In the genomic region with DNA sequence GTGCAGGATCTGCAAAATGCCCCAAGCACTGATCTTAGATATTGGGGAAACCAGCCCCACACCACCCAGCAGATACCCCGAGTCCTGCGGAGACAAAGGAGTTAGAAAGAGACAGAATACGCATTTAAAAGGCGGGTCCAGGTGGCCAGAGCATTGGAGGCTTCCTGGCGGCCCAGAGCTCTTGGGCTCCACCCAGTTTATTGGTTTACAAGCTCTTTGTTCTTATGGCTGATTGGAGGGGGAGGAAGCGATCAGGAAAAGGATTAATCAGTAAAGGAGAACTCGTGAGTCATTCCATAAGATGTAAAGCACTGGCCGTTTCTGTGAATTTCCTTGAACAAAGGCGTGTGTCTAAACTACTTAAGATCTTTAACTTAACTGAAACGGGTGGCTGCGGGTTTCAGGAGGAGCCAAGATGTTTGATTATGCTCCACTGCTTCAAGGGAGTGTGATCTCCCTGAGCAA, we compare ENCODE assay signal across 8 cellular contexts. TPM values are rescaled to one million over a fixed set of nuclear protein-coding genes. Genes with fewer than 3 reads are reported as not detected.
A peak's percentile ranks its signal among the peaks of the same experiment; 100 is the strongest.
DNase-seq lines count a peak whose midpoint lies in the region; ATAC-seq, FAIRE-seq and TF ChIP-seq lines count a peak whose summit lies in the region.

No MANE protein-coding gene starts in this region.

- no peaks in the 10 kb centered on the region for H3K36me3 ChIP-seq in GM23248 (ENCODE audit: low read depth)
- H3K36me3 ChIP-seq in esophagus (ENCODE audit: control insufficient read depth in 2 of 2, insufficient read depth in 2 of 2, low read length in 1 of 2): peaks cover 4 to 6% of the 10 kb centered on the region in 2 donors
- H3K36me3 ChIP-seq in neutrophil: peaks cover 9% of the 10 kb centered on the region

- peak overlapping the region; percentile 96 for H3K9ac ChIP-seq in GM23248

- H3K27ac ChIP-seq in A549 (peak overlapping the region; percentile 78 to 89), GM23248 (peak overlapping the region; percentile 79), esophagus (ENCODE audit: low read depth in 2 of 2, low read length in 1 of 2) (peak overlapping the region; percentile 47 to 90), neutrophil (peak overlapping the region; percentile 82)

- no peak for TF ChIP-seq EP300 in A549 (IDR thresholded peaks at IDR 0.05)

- H3K36me3 Mint-ChIP-seq in T-helper 2 cell treated with Interferon-gamma antibody and Interleukin-4, amounts not matched to agents 5 μg/mL and 100 μg/mL, for 36 hours (ENCODE audit: low read depth): peaks cover 57% of the 10 kb centered on the region

- H3K4me3 Mint-ChIP-seq in T-helper 2 cell treated with Interferon-gamma antibody and Interleukin-4, amounts not matched to agents 5 μg/mL and 100 μg/mL, for 36 hours: peak overlapping the region; percentile 96

- peak overlapping the region; percentile 95 for H3K27ac Mint-ChIP-seq in T-helper 2 cell treated with Interferon-gamma antibody and Interleukin-4, amounts not matched to agents 5 μg/mL and 100 μg/mL, for 36 hours

- H3K4me2 ChIP-seq in A549: peak overlapping the region; percentile 89
- H3K4me2 ChIP-seq in GM23248 (ENCODE audit: unreplicated experiment): peak overlapping the region; percentile 90

- in situ Hi-C loops in GM23248 (cut with MboI): no loop called here

- CTCF ChIA-PET in A549 (lab: Yijun Ruan, JAX): no interaction called here

- H3K9me3 Mint-ChIP-seq in T-helper 2 cell treated with Interferon-gamma antibody and Interleukin-4, amounts not matched to agents 5 μg/mL and 100 μg/mL, for 36 hours: peaks cover 22% of the 10 kb centered on the region

- no peak for TF ChIP-seq RAD21 in A549 (conservative IDR thresholded peaks at IDR 0.05 in 1 of 2, IDR thresholded peaks at IDR 0.05 in 1 of 2)

- peak overlapping the region; percentile 64; the same call in 1 of the 2 replicates for H2AFZ ChIP-seq in GM23248

- FAIRE-seq in A549 (lab: Jason Lieb, UNC): no peak

- no peaks in the 10 kb centered on the region for H3K9me2 ChIP-seq in GM23248 (ENCODE audit: insufficient read depth)

- TF ChIP-seq POLR2A in A549 (IDR thresholded peaks at IDR 0.05; ENCODE audit: low read length): no peak

- H3K9me3 ChIP-seq in A549 (peaks cover 50% of the 10 kb centered on the region), GM23248 (ENCODE audit: low read depth) (no peaks in the 10 kb centered on the region), esophagus (ENCODE audit: control insufficient read depth in 2 of 2, insufficient read depth in 1 of 2, low read depth in 1 of 2, low read length in 1 of 2) (peaks cover under 1 to 2% of the 10 kb centered on the region in 2 donors), neutrophil (no peaks in the 10 kb centered on the region)

- H3K27me3 Mint-ChIP-seq in T-helper 2 cell treated with Interferon-gamma antibody and Interleukin-4, amounts not matched to agents 5 μg/mL and 100 μg/mL, for 36 hours (ENCODE audit: low read depth): no peaks in the 10 kb centered on the region

- DNase-seq in A549 (ENCODE audit: low read depth in 1 of 2, low spot score in 1 of 2) (peak; percentile 15 to 41), GM23248 (peak; percentile 63), cerebellar nuclear complex (lab: John Stamatoyannopoulos, UW) (no peak)
- DNase-seq in T-helper 2 cell treated with Interferon-gamma antibody and Interleukin-4, amounts not matched to agents 5 μg/mL and 100 μg/mL, for 36 hours (ENCODE audit: low spot score): no peak

- peaks cover 4% of the 10 kb centered on the region for H4K20me1 ChIP-seq in GM23248 (ENCODE audit: insufficient read depth)

- H3K4me1 ChIP-seq in A549 (peaks cover 5% of the 10 kb centered on the region; the same call in 1 of the 3 replicates), GM23248 (ENCODE audit: insufficient read depth) (peaks cover 10% of the 10 kb centered on the region), esophagus (ENCODE audit: control insufficient read depth in 2 of 2, insufficient read depth in 2 of 2, low read length in 1 of 2) (peaks cover 0 to 3% of the 10 kb centered on the region in 2 donors), neutrophil (ENCODE audit: control insufficient read depth in 1 of 2, insufficient read depth in 1 of 2, low read depth in 1 of 2, low read length in 1 of 2) (peaks cover 25 to 38% of the 10 kb centered on the region in 2 experiments)

- WGBS in A549 (ENCODE audit: missing lambda C conversion rate): 24% methylated on average over 11 of the region's 11 CpGs
- WGBS in GM23248 (ENCODE audit: low coverage in 1 of 2, low lambda C conversion rate in 2 of 2, missing lambda C conversion rate in 2 of 2), 2 experiments: 11% methylated on average over 11 of the region's 11 CpGs
- 8 to 11% methylated on average over 11 of the region's 11 CpGs for WGBS in esophagus, 2 donors

- H3K4me3 ChIP-seq in A549 (peak overlapping the region; percentile 58), GM23248 (peak overlapping the region; percentile 95), esophagus (ENCODE audit: low read depth in 1 of 2, low read length in 2 of 2) (peak overlapping the region; percentile 67 to 95), neutrophil (ENCODE audit: low read depth in 1 of 2, low read length in 1 of 2) (peak overlapping the region; percentile 72 to 75)

- H3K79me2 ChIP-seq in GM23248 (ENCODE audit: insufficient read depth): peaks cover 93% of the 10 kb centered on the region

- no peak for TF ChIP-seq CTCF in A549 (IDR thresholded peaks at IDR 0.05)
- no peak for TF ChIP-seq CTCF in neutrophil (IDR thresholded peaks at IDR 0.05)

- H3K4me1 Mint-ChIP-seq in T-helper 2 cell treated with Interferon-gamma antibody and Interleukin-4, amounts not matched to agents 5 μg/mL and 100 μg/mL, for 36 hours (ENCODE audit: low read depth): peaks cover 10% of the 10 kb centered on the region

- ATAC-seq in A549 (peak; percentile 10 to 11; a peak in 3 of 6 replicates), GM18868 (IDR thresholded peaks at IDR 0.05; ENCODE audit: unreplicated experiment) (no peak), GM19397 (IDR thresholded peaks at IDR 0.05; ENCODE audit: unreplicated experiment) (no peak)

- POLR2A ChIA-PET in A549 (lab: Yijun Ruan, JAX): interaction anchor here (1.8 kb wide), 1 partner anchor 32 kb away, joined by 4 read pairs; no protein-coding TSS in a partner anchor

- peaks cover 10% of the 10 kb centered on the region for H3F3A ChIP-seq in GM23248 (ENCODE audit: insufficient read depth)

- no peaks in the 10 kb centered on the region for H3K27me3 ChIP-seq in GM23248 (replicated peaks; ENCODE audit: insufficient read depth)
- no peaks in the 10 kb centered on the region for H3K27me3 ChIP-seq in esophagus (ENCODE audit: control insufficient read depth in 1 of 2, insufficient read depth in 2 of 2, low read length in 2 of 2)
- H3K27me3 ChIP-seq in neutrophil: no peaks in the 10 kb centered on the region

TF ChIP-seq in A549, 52 proteins besides CTCF, POLR2A, EP300 and RAD21 (continues in another document):
- TF ChIP-seq USF2 (IDR thresholded peaks at IDR 0.05): no peak
- TF ChIP-seq HOXA7 (CRISPR knock-in tag; IDR thresholded peaks at IDR 0.05): 0 out of 2 replicates have a peak, but pooled peaks have one; percentile 67

RNA-seq across cellular contexts. Expression of gene ZNF587, which starts 0.9 kb away (rescaled TPM):
- 12.1 and 17.2 TPM in 2 replicates for polyA plus RNA-seq in A549 (2011; rRNA removed)
- 3.6 and 4.6 TPM in 2 replicates for polyA plus RNA-seq in A549 (2012; cell fraction: cytosol; rRNA removed)
- polyA plus RNA-seq in A549 (2012; cell fraction: nucleus; rRNA removed): 12.0 and 25.1 TPM in 2 replicates
- polyA plus RNA-seq in A549 (2017; fragmentation: RNase III; extraction: RNeasy Plus Mini Kit Qiagen cat#74134 plus additional on column Dnase treatment): 10.2 to 11.2 TPM (median 10.7 TPM) in 3 replicates
- polyA minus RNA-seq in A549 (2011; rRNA and poly(A)+ RNA removed): 23.4 and 24.0 TPM in 2 replicates
- 10.0 and 14.3 TPM in 2 replicates for total RNA-seq in GM23248 (2014; rRNA removed; shearing (Covaris generic))
- 6.9 and 8.0 TPM in 2 replicates for polyA plus RNA-seq in GM23248 (2016; fragmentation: Nextera tagmentation; extraction: Ambion mirVana)
- 10 to 100 TPM in 1 of 2 donors, 1 to 10 TPM in 1; 4.9 to 19.5 TPM for polyA plus RNA-seq in esophagus

RNA-seq across cellular contexts. Expression of gene ZNF587B, which starts 20.5 kb away (rescaled TPM):
- polyA plus RNA-seq in A549 (2011; rRNA removed): 14.2 and 14.9 TPM in 2 replicates
- polyA plus RNA-seq in A549 (2012; cell fraction: cytosol; rRNA removed): 4.0 and 4.9 TPM in 2 replicates
- polyA plus RNA-seq in A549 (2012; cell fraction: nucleus; rRNA removed): 5.8 and 11.6 TPM in 2 replicates
- 13.2 to 15.8 TPM (median 14.1 TPM) in 3 replicates for polyA plus RNA-seq in A549 (2017; fragmentation: RNase III; extraction: RNeasy Plus Mini Kit Qiagen cat#74134 plus additional on column Dnase treatment)
- 19.8 TPM in 2 replicates for polyA minus RNA-seq in A549 (2011; rRNA and poly(A)+ RNA removed)
- total RNA-seq in GM23248 (2014; rRNA removed; shearing (Covaris generic)): 10.1 and 14.0 TPM in 2 replicates
- 5.1 TPM in 2 replicates for polyA plus RNA-seq in GM23248 (2016; fragmentation: Nextera tagmentation; extraction: Ambion mirVana)
- 1 to 10 TPM; 3.1 to 5.7 TPM for polyA plus RNA-seq in esophagus

RNA-seq across cellular contexts. Expression of gene ZNF552, which starts 35.9 kb away (rescaled TPM):
- polyA plus RNA-seq in A549 (2011; rRNA removed) (5.7 and 5.8 TPM in 2 replicates), A549 (2017; fragmentation: RNase III; extraction: RNeasy Plus Mini Kit Qiagen cat#74134 plus additional on column Dnase treatment) (6.0 to 7.2 TPM (median 6.5 TPM) in 3 replicates), GM23248 (2016; fragmentation: Nextera tagmentation; extraction: Ambion mirVana) (2.7 and 3.2 TPM in 2 replicates), esophagus (1 to 10 TPM; 4.6 to 5.7 TPM)
- 2.6 and 3.0 TPM in 2 replicates for polyA plus RNA-seq in A549 (2012; cell fraction: cytosol; rRNA removed)
- 5.6 and 7.6 TPM in 2 replicates for polyA plus RNA-seq in A549 (2012; cell fraction: nucleus; rRNA removed)
- 12.1 and 12.4 TPM in 2 replicates for polyA minus RNA-seq in A549 (2011; rRNA and poly(A)+ RNA removed)
- total RNA-seq in GM23248 (2014; rRNA removed; shearing (Covaris generic)): 2.9 and 4.3 TPM in 2 replicates

RNA-seq across cellular contexts. Expression of gene ZNF814, which starts 38.3 kb away (rescaled TPM):
- polyA plus RNA-seq in A549 (2011; rRNA removed) (5.5 and 6.9 TPM in 2 replicates), A549 (2017; fragmentation: RNase III; extraction: RNeasy Plus Mini Kit Qiagen cat#74134 plus additional on column Dnase treatment) (2.1 to 3.0 TPM (median 2.6 TPM) in 3 replicates), GM23248 (2016; fragmentation: Nextera tagmentation; extraction: Ambion mirVana) (11.7 and 14.1 TPM in 2 replicates), esophagus (1 to 10 TPM; 3.5 to 6.0 TPM)
- 3.4 and 4.5 TPM in 2 replicates for polyA plus RNA-seq in A549 (2012; cell fraction: cytosol; rRNA removed)
- polyA plus RNA-seq in A549 (2012; cell fraction: nucleus; rRNA removed): 3.8 and 5.2 TPM in 2 replicates
- 11.7 and 13.3 TPM in 2 replicates for polyA minus RNA-seq in A549 (2011; rRNA and poly(A)+ RNA removed)
- 3.3 and 3.6 TPM in 2 replicates for total RNA-seq in GM23248 (2014; rRNA removed; shearing (Covaris generic))

Comparison
In these comparisons a context has a peak if more than half of its experiments do, and no peak if none do; other contexts are left out.
1. ATAC-seq: peak in A549 (2 of 2); none in GM18868 (single experiment) and GM19397 (single experiment).
2. DNase-seq: peak in A549 (2 of 2) and GM23248 (single experiment); none in T-helper 2 cell treated with Interferon-gamma antibody and Interleukin-4, amounts not matched to agents 5 μg/mL and 100 μg/mL, for 36 hours (single experiment) and cerebellar nuclear complex (0 of 2).
3. Peak in every context shown above with its lines, with median percentiles within 50 percentile points of each other: H3K27ac ChIP-seq and H3K4me3 ChIP-seq.